In the genomic region with DNA sequence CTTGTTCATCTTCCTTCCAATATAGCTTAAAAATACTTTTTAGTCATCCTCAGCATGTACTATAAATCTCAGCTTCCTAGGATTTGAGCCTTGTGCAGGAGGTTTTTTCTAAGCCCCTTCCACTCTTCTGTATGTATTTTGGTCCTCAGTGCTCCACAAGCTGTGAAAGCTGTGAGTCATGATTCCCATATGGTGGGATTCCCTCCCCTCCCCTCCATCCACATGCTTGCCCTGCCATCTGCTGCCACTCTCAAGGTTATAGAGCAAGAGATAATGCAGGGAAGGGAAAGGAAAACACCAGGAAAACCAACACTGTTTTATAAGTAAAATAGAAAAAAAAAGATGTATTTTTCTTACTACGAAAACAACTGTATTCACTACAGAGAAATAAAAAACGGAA, we compare ENCODE assay signal across 20 cellular contexts. TPM values are rescaled to one million over a fixed set of nuclear protein-coding genes. Genes with fewer than 3 reads are reported as not detected.
A peak's percentile ranks its signal among the peaks of the same experiment; 100 is the strongest.
DNase-seq lines count a peak whose midpoint lies in the region; ATAC-seq and TF ChIP-seq lines count a peak whose summit lies in the region.
"Had no signal": no experiment of that assay in that cellular context is flagged by ENCODE, and none has a peak within 500 bp of the region (broad histone marks: within the 10 kb centered on the region; RNA-seq: fewer than 3 reads in every experiment).

No MANE protein-coding gene starts in this region.

- ATAC-seq in body of pancreas: no peak

- H3K4me1 ChIP-seq in BE2C (no peaks in the 10 kb centered on the region), body of pancreas (no peaks in the 10 kb centered on the region), stomach (no peaks in the 10 kb centered on the region)

- H3K27ac Mint-ChIP-seq in dendritic cell treated with granulocyte-macrophage colony-stimulating factor and Interleukin-4, amounts not matched to agents 40 ng/mL and 50 ng/mL, for 4 days: peak overlapping the region; percentile 32
- no peak overlapping the region for H3K27ac Mint-ChIP-seq in chondrocyte (ENCODE audit: unreplicated experiment)
- H3K27ac Mint-ChIP-seq: H9, IgD-negative memory B cell had no signal

- TF ChIP-seq POLR2A in body of pancreas (IDR thresholded peaks at IDR 0.05): no peak
- no peak for TF ChIP-seq POLR2A in stomach (IDR thresholded peaks at IDR 0.05)

- H3K9me3 ChIP-seq in BE2C (no peaks in the 10 kb centered on the region), body of pancreas (no peaks in the 10 kb centered on the region), stomach (no peaks in the 10 kb centered on the region)

- no peak overlapping the region for H3K27ac ChIP-seq in body of pancreas
- no peak overlapping the region for H3K27ac ChIP-seq in stomach

- 65 to 95% methylated on average over 2 of the region's 2 CpGs for WGBS in body of pancreas, 2 donors
- 82 to 97% (median 89%) methylated on average over 2 of the region's 2 CpGs for WGBS in stomach, 5 donors

- no peak for TF ChIP-seq EP300 in stomach (IDR thresholded peaks at IDR 0.05)

- H3K36me3 ChIP-seq in BE2C (no peaks in the 10 kb centered on the region), body of pancreas (replicated peaks in 1 of 2; ENCODE audit: insufficient read depth in 1 of 2, low read depth in 2 of 2) (no peaks in the 10 kb centered on the region), stomach (no peaks in the 10 kb centered on the region)
- H3K36me3 ChIP-seq: BLaER1 treated with 17β-estradiol and CSF1 and Interleukin-3, amounts not matched to agents 10 nM and 100 nM had no signal

- H3K4me3 ChIP-seq in BE2C (ENCODE audit: low read depth, low read length) (no peak overlapping the region), body of pancreas (no peak overlapping the region), stomach (no peak overlapping the region)
- H3K4me3 ChIP-seq: BLaER1 treated with 17β-estradiol and CSF1 and Interleukin-3, amounts not matched to agents 10 nM and 100 nM had no signal

- H3K36me3 Mint-ChIP-seq in dendritic cell treated with granulocyte-macrophage colony-stimulating factor and Interleukin-4, amounts not matched to agents 40 ng/mL and 50 ng/mL, for 4 days (ENCODE audit: low read depth): no peaks in the 10 kb centered on the region
- peaks cover 4% of the 10 kb centered on the region for H3K36me3 Mint-ChIP-seq in chondrocyte (ENCODE audit: low read depth)
- H3K36me3 Mint-ChIP-seq: IgD-negative memory B cell had no signal

- H3K4me1 Mint-ChIP-seq in dendritic cell treated with granulocyte-macrophage colony-stimulating factor and Interleukin-4, amounts not matched to agents 40 ng/mL and 50 ng/mL, for 4 days (ENCODE audit: low read depth): peaks cover 42% of the 10 kb centered on the region
- H3K4me1 Mint-ChIP-seq in chondrocyte (ENCODE audit: low read depth): no peaks in the 10 kb centered on the region

- no peak for TF ChIP-seq CTCF in BE2C (IDR thresholded peaks at IDR 0.05; ENCODE audit: low read depth, low read length)
- TF ChIP-seq CTCF in body of pancreas (IDR thresholded peaks at IDR 0.05): no peak
- TF ChIP-seq CTCF in stomach (IDR thresholded peaks at IDR 0.05): no peak
- TF ChIP-seq CTCF in chondrocyte (IDR thresholded peaks at IDR 0.05): no peak

- DNase-seq in BE2C (peak; percentile 4), NCI-H1694 treated with DMSO at 0.1 percent for 48 hours (lab: John Stamatoyannopoulos, UW) (peak; percentile 67), NCI-H82 treated with DMSO at 0.1 percent for 48 hours (lab: John Stamatoyannopoulos, UW; ENCODE audit: unreplicated experiment) (peak; percentile 12), body of pancreas (no peak), NCI-H345 (lab: John Stamatoyannopoulos, UW) (no peak), stomach (no peak), chondrocyte (ENCODE audit: low spot score) (no peak)
- DNase-seq: DMS153; EL; H9; Kasumi-1; NCI-H1105; NCI-H187; NCI-H510A treated with DMSO at 0.1 percent for 48 hours; NK-92 treated with Interleukin-12 subunit alpha and Interleukin-12 subunit beta, amount 100 ng/mL, for 24 hours; RPMI8226; SIG-M5 had no signal

- H3K27me3 ChIP-seq in BE2C (no peaks in the 10 kb centered on the region), body of pancreas (no peaks in the 10 kb centered on the region), stomach (peaks cover 0 to 11% (median 0%) of the 10 kb centered on the region in 3 donors)

- H3K27me3 Mint-ChIP-seq in dendritic cell treated with granulocyte-macrophage colony-stimulating factor and Interleukin-4, amounts not matched to agents 40 ng/mL and 50 ng/mL, for 4 days: no peaks in the 10 kb centered on the region
- peaks cover 2% of the 10 kb centered on the region for H3K27me3 Mint-ChIP-seq in chondrocyte (ENCODE audit: low read depth)

- no peak overlapping the region for H3K4me3 Mint-ChIP-seq in dendritic cell treated with granulocyte-macrophage colony-stimulating factor and Interleukin-4, amounts not matched to agents 40 ng/mL and 50 ng/mL, for 4 days
- no peak overlapping the region for H3K4me3 Mint-ChIP-seq in chondrocyte (ENCODE audit: unreplicated experiment)
- H3K4me3 Mint-ChIP-seq: H9, IgD-negative memory B cell had no signal

- intact Hi-C loops in dendritic cell treated with granulocyte-macrophage colony-stimulating factor and Interleukin-4, amounts not matched to agents 40 ng/mL and 50 ng/mL, for 4 days (cut with micrococcal nuclease): no loop called here
- intact Hi-C loops in body of pancreas (cut with DNase I) (no loop called here), stomach (cut with DNase I; ENCODE audit: low total_unique reads) (no loop called here)

- H3K9me3 Mint-ChIP-seq in dendritic cell treated with granulocyte-macrophage colony-stimulating factor and Interleukin-4, amounts not matched to agents 40 ng/mL and 50 ng/mL, for 4 days: no peaks in the 10 kb centered on the region
- H3K9me3 Mint-ChIP-seq in chondrocyte (ENCODE audit: low read depth): peaks cover 8% of the 10 kb centered on the region

RNA-seq across cellular contexts. Expression of a gene that starts 58.5 kb away (rescaled TPM):
- 25.1 TPM for polyA plus RNA-seq in BE2C (2012; ENCODE audit: insufficient read depth, insufficient read length, low read depth)
- 10 to 100 TPM in 1 of 2 donors, 1 to 10 TPM in 1; 7.6 to 11.7 TPM for total RNA-seq in body of pancreas
- 100 to 1,000 TPM in 1 of 5 donors, 10 to 100 TPM in 3, 1 to 10 TPM in 1; 8.1 to 146 (median 53.6) TPM for total RNA-seq in stomach
- 10 to 100 TPM; 12.1 to 15.8 (median 14.9) TPM for polyA plus RNA-seq in stomach
- total RNA-seq in chondrocyte: 59.1 to 72.5 TPM (median 68.4 TPM) in 3 replicates

Comparison
In these comparisons a context has a peak if more than half of its experiments do, and no peak if none do; other contexts are left out.
1. DNase-seq: peak in BE2C (single experiment), NCI-H1694 treated with DMSO at 0.1 percent for 48 hours (single experiment) and NCI-H82 treated with DMSO at 0.1 percent for 48 hours (single experiment); none in body of pancreas (0 of 4), NCI-H345 (single experiment), stomach (single experiment) and chondrocyte (single experiment).